8 cellular contexts compared by ENCODE assay signal in the genomic region with DNA sequence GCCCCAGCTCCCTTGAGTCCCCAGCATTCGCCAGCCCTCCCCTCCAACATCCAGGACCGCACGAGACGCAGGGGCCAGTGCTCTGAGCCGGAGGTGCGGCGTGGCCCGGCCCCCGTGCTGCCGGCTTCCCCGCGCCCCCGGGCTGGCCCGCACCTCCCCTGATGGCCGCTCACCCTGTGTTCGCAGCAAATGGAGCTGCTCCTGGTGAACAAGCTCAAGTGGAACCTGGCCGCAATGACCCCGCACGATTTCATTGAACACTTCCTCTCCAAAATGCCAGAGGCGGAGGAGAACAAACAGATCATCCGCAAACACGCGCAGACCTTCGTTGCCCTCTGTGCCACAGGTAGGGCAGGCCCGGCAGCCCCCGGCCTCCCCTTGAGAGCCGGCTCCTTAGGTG. TPM values are rescaled to one million over a fixed set of nuclear protein-coding genes. Genes with fewer than 3 reads are reported as not detected.
DNase-seq lines count a peak whose midpoint lies in the region; ATAC-seq and TF ChIP-seq lines count a peak whose summit lies in the region.

No MANE protein-coding gene starts in this region.

- H3K9ac ChIP-seq in KMS-11 (no peak overlapping the region), colonic mucosa (ENCODE audit: low read depth in 2 of 2, low read length in 2 of 2) (peak overlapping the region in 1 of 2 donors; percentile 34)

- DNase-seq in BE2C = no peak
- no peak for DNase-seq in colonic mucosa
- no peak for DNase-seq in natural killer cell
- no peak for DNase-seq in NCI-H187 treated with DMSO at 0.1 percent for 48 hours (lab: John Stamatoyannopoulos, UW)
- DNase-seq in A172 (ENCODE audit: low spot score) = no peak
- DNase-seq in inferior parietal cortex (ENCODE audit: extremely low spot score) = no peak
- DNase-seq in dedifferentiated amniotic fluid mesenchymal stem cell (ENCODE audit: extremely low spot score) = no peak

- peak overlapping the region in 1 of 2 donors; percentile 42 for H3K27ac Mint-ChIP-seq in natural killer cell

- no peak for TF ChIP-seq CTCF in BE2C (IDR thresholded peaks at IDR 0.05; ENCODE audit: low read depth, low read length)
- TF ChIP-seq CTCF in KMS-11 (conservative IDR thresholded peaks at IDR 0.05; ENCODE audit: low read depth, low read length) = peak; percentile 27
- peak; percentile 16 for TF ChIP-seq CTCF in colonic mucosa (IDR thresholded peaks at IDR 0.05)
- TF ChIP-seq CTCF in natural killer cell (IDR thresholded peaks at IDR 0.05) = peak; percentile 28

- H3K27me3 ChIP-seq in BE2C (no peaks in the 10 kb centered on the region), KMS-11 (ENCODE audit: insufficient read depth, low read depth) (peaks cover 67% of the 10 kb centered on the region), colonic mucosa (peaks cover 11% of the 10 kb centered on the region)

- H3K4me1 Mint-ChIP-seq in natural killer cell = peaks cover 9 to 16% of the 10 kb centered on the region in 2 donors

- H3K27ac ChIP-seq in KMS-11 (no peak overlapping the region), colonic mucosa (no peak overlapping the region)

- no peaks in the 10 kb centered on the region for H4K20me1 ChIP-seq in KMS-11 (ENCODE audit: insufficient read depth)

- H3K79me2 ChIP-seq in KMS-11 (ENCODE audit: insufficient read depth, low read depth) = no peaks in the 10 kb centered on the region

- H3K9me3 ChIP-seq in BE2C = no peaks in the 10 kb centered on the region
- H3K9me3 ChIP-seq in colonic mucosa = no peaks in the 10 kb centered on the region

- H3K4me3 ChIP-seq in BE2C (ENCODE audit: low read depth, low read length) (peak overlapping the region; percentile 95), KMS-11 (IDR thresholded peaks at IDR 0.05; ENCODE audit: insufficient read depth, low read depth, low read length) (no peak overlapping the region), colonic mucosa (peak overlapping the region; percentile 86)

- peaks cover 72% of the 10 kb centered on the region for H3K36me3 ChIP-seq in BE2C
- H3K36me3 ChIP-seq in KMS-11 (ENCODE audit: insufficient read depth) = no peaks in the 10 kb centered on the region
- no peaks in the 10 kb centered on the region for H3K36me3 ChIP-seq in colonic mucosa

- peak overlapping the region; percentile 80 for H3K4me3 Mint-ChIP-seq in natural killer cell

- H3K27me3 Mint-ChIP-seq in natural killer cell (ENCODE audit: low read depth in 2 of 2) = peaks cover 13 to 21% of the 10 kb centered on the region in 2 donors

- intact Hi-C loops in colonic mucosa (cut with DNase I) = loop anchor here (2.0 to 5.0 kb wide), 3 partner anchors 201 to 543 kb away; a partner anchor contains a TSS
- intact Hi-C loops in natural killer cell (cut with micrococcal nuclease) = loop anchor here (1.0 to 2.0 kb wide), 3 partner anchors 31 to 351 kb away; a partner anchor contains a TSS

- H3K36me3 Mint-ChIP-seq in natural killer cell = no peaks in the 10 kb centered on the region

- H2AFZ ChIP-seq in KMS-11 (ENCODE audit: low read depth) = no peak overlapping the region

- ATAC-seq in natural killer cell = no peak

- H3K4me1 ChIP-seq in BE2C (peaks cover 26% of the 10 kb centered on the region), KMS-11 (ENCODE audit: low read depth, poor library complexity, severe bottlenecking) (no peaks in the 10 kb centered on the region), colonic mucosa (peaks cover 27% of the 10 kb centered on the region)

- no peaks in the 10 kb centered on the region for H3K9me3 Mint-ChIP-seq in natural killer cell

- peak overlapping the region; percentile 76; the same call in 1 of the 2 replicates for H3K4me2 ChIP-seq in KMS-11

RNA-seq across cellular contexts. Expression of a gene that starts 2.7 kb away (rescaled TPM):
- 802 TPM for polyA plus RNA-seq in BE2C (2012; ENCODE audit: insufficient read depth, insufficient read length, low read depth)
- total RNA-seq in colonic mucosa = 10 to 100 TPM; 59.7 to 94.6 TPM
- total RNA-seq in natural killer cell = 1 to 10 TPM; 1.4 to 2.3 (median 2.3) TPM
- 422 and 522 TPM in 2 replicates for total RNA-seq in A172 (2014; rRNA removed; shearing (Covaris generic))

RNA-seq across cellular contexts. Expression of a gene that starts 31.5 kb away (rescaled TPM):
- polyA plus RNA-seq in BE2C (2012; ENCODE audit: insufficient read depth, insufficient read length, low read depth) = 186 TPM
- total RNA-seq in colonic mucosa (10 to 100 TPM; 11.3 to 20.0 TPM), natural killer cell (10 to 100 TPM; 23.2 to 33.5 (median 25.3) TPM)
- 16.0 and 25.6 TPM in 2 replicates for total RNA-seq in A172 (2014; rRNA removed; shearing (Covaris generic))

Comparison
In these comparisons a context has a peak if more than half of its experiments do, and no peak if none do; other contexts are left out.
1. RNA of a gene that starts 2.7 kb away (total RNA-seq): 422 to 522 TPM in A172 and 59.7 to 94.6 TPM in colonic mucosa; 1.4 to 2.3 TPM in natural killer cell; every median in the first group is over 10 times any median in the second.